Comparison of ENCODE assay signal across 23 cellular contexts in the genomic region with DNA sequence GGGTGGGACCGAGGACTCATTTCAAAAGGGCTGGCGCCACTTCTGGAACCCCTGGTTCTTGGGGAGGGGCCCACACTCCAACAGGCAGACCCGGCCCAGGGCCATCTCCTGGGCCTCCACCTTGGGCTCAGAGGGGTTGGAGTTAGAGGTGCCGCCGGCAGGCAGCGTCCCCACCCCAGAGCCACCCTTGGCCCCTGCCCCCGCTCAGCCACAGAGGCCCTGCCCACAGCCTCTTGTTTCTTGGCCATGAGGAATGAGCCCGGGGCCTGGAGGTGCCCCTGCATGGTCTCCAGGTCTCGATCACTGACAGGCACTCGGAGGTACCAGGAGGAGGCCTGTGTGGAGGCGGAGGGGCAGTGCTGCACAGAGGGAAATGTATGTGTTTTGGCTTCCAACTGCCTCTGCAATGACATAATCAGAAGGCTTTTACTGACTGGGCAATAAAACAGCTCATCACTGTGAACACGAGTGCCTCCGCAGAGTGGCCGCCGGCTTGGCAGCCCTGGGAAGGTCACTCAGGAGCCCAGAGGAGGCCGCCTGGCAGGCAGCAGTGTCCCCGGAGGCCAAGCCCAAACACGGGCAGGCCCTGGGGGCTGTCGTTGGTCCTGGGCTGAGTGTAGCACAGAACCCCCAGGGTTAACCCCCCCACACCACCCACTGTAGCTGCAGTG.
DNase-seq lines count a peak whose midpoint lies in the region; ATAC-seq and TF ChIP-seq lines count a peak whose summit lies in the region.
"Had no signal": no experiment of that assay in that cellular context is flagged by ENCODE, and none has a peak within 500 bp of the region (broad histone marks: within the 10 kb centered on the region; RNA-seq: fewer than 3 reads in every experiment).

No MANE protein-coding gene starts in this region.

- intact Hi-C loops in left ventricle myocardium inferior (cut with micrococcal nuclease) = no loop called here
- intact Hi-C loops in sigmoid colon (cut with DNase I) = no loop called here

- H3K4me1 ChIP-seq in left ventricle myocardium inferior = peaks cover 31% of the 10 kb centered on the region
- H3K4me1 ChIP-seq in sigmoid colon = peaks cover 0 to 59% (median 47%) of the 10 kb centered on the region in 4 donors
- H3K4me1 ChIP-seq: ascending aorta had no signal

- no peak for TF ChIP-seq EP300 in sigmoid colon (IDR thresholded peaks at IDR 0.05)

- H3K9me3 ChIP-seq in MG63 (no peaks in the 10 kb centered on the region), left ventricle myocardium inferior (replicated peaks) (no peaks in the 10 kb centered on the region), sigmoid colon (no peaks in the 10 kb centered on the region)
- H3K9me3 ChIP-seq: ascending aorta, esophagus muscularis mucosa, vagina had no signal

- DNase-seq in EL (peak; percentile 53), MG63 (peak; percentile 78), left ventricle myocardium inferior (peak; percentile 48), sigmoid colon (peak; percentile 85), NOMO-1 (lab: John Stamatoyannopoulos, UW; ENCODE audit: unreplicated experiment in 2 of 2) (no peak)
- no peak for DNase-seq in stimulated activated naive CD4-positive, alpha-beta T cell treated with Interleukin-2 at 50 U/mL for 16 hours (lab: John Stamatoyannopoulos, UW)
- DNase-seq: activated CD8-positive, alpha-beta T cell treated with anti-CD3 and anti-CD28 coated beads, Interleukin-2, amount 10 ng/mL, durations not matched to agents 7 days and 5 days; activated naive CD4-positive, alpha-beta T cell treated with anti-CD3 and anti-CD28 coated beads, Interleukin-2, amount 10 ng/mL, durations not matched to agents 7 days and 5 days; activated T-cell treated with anti-CD3 and anti-CD28 coated beads, Interleukin-2, amount 50 U/mL, for 24 hours; CD4-positive, CD25-positive, alpha-beta regulatory T cell; DMS53; effector memory CD4-positive, alpha-beta T cell; NCI-H1417 treated with DMSO at 0.1 percent for 48 hours; NCI-H69; OCI-M1; posterior cingulate gyrus had no signal

- H3K36me3 ChIP-seq in MG63 (no peaks in the 10 kb centered on the region), left ventricle myocardium inferior (no peaks in the 10 kb centered on the region), sigmoid colon (no peaks in the 10 kb centered on the region)
- H3K36me3 ChIP-seq: ascending aorta, esophagus muscularis mucosa, vagina had no signal

- 26 to 64% methylated on average over 19 of the region's 19 CpGs for WGBS in sigmoid colon, 2 donors

- H3K4me3 ChIP-seq in MG63 = no peak overlapping the region
- no peak overlapping the region for H3K4me3 ChIP-seq in left ventricle myocardium inferior
- H3K4me3 ChIP-seq in sigmoid colon = no peak overlapping the region
- H3K4me3 ChIP-seq: ascending aorta, esophagus muscularis mucosa, vagina had no signal

- H3K27me3 ChIP-seq in MG63 (no peaks in the 10 kb centered on the region), left ventricle myocardium inferior (ENCODE audit: low read depth) (peaks cover 30% of the 10 kb centered on the region), sigmoid colon (no peaks in the 10 kb centered on the region)
- H3K27me3 ChIP-seq: ascending aorta, vagina had no signal

- no peak for TF ChIP-seq CTCF in left ventricle myocardium inferior (IDR thresholded peaks at IDR 0.05; ENCODE audit: borderline replicate concordance)
- TF ChIP-seq CTCF in sigmoid colon (IDR thresholded peaks at IDR 0.05) = no peak

- peak overlapping the region; percentile 80 for H3K27ac ChIP-seq in left ventricle myocardium inferior (replicated peaks)
- peak overlapping the region in 3 of 4 donors; percentile 83 to 87 (median 85) for H3K27ac ChIP-seq in sigmoid colon
- H3K27ac ChIP-seq: ascending aorta, esophagus muscularis mucosa, vagina had no signal

- no peak for TF ChIP-seq POLR2A in sigmoid colon (IDR thresholded peaks at IDR 0.05)

- ATAC-seq in GM18858 (IDR thresholded peaks at IDR 0.05; ENCODE audit: unreplicated experiment) (no peak), HG03460 (IDR thresholded peaks at IDR 0.05; ENCODE audit: unreplicated experiment) (no peak)
- ATAC-seq: activated CD4-positive, CD25-positive, alpha-beta regulatory T cell treated with anti-CD3 and anti-CD28 coated beads, Interleukin-2, amount 50 U/mL, for 24 hours; activated CD8-positive, alpha-beta T cell treated with anti-CD3 and anti-CD28 coated beads, Interleukin-2, amount 10 ng/mL, durations not matched to agents 7 days and 5 days; natural killer cell treated with Interleukin-12 subunit alpha and Interleukin-12 subunit beta and Interleukin-15 and Interleukin-18, amount 100 ng/mL, for 72 hours had no signal

Comparison
In these comparisons a context has a peak if more than half of its experiments do, and no peak if none do; other contexts are left out.
1. DNase-seq: peak in EL (single experiment), MG63 (single experiment), left ventricle myocardium inferior (single experiment) and sigmoid colon (single experiment); none in stimulated activated naive CD4-positive, alpha-beta T cell treated with Interleukin-2 at 50 U/mL for 16 hours (single experiment) and NOMO-1 (0 of 2).